Comparison of ENCODE assay signal across 29 cellular contexts in the genomic region with DNA sequence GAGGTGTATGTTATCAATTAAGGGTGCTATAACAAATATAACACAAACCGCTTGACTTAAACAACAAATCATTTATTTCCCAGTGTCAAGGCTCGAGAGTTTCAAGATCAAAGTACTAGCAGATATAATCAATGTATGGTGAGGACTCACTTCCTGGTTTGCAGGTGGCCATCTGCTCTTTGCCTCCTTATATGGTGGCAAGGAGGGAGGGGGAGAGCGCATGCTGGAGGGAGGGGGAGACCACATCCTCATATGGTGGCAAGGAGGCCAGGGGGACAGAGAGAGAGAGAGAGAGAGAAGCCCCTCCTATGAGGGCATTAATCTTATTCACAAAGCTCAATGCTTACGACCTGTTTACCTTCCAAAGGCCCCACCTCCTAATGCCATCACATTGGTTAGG.
"Had no signal": no experiment of that assay in that cellular context is flagged by ENCODE, and none has a peak within 500 bp of the region (broad histone marks: within the 10 kb centered on the region; RNA-seq: fewer than 3 reads in every experiment).

No MANE protein-coding gene starts in this region.

- H3K4me1 ChIP-seq: adrenal gland, body of pancreas, esophagus muscularis mucosa, heart left ventricle, left lung, lower lobe of right lung, neural progenitor cell, parathyroid adenoma, upper lobe of left lung had no signal

- H3K36me3 ChIP-seq: adrenal gland, esophagus muscularis mucosa, heart left ventricle, left lung, lower lobe of right lung, neural progenitor cell, upper lobe of left lung had no signal

- H3K27me3 ChIP-seq: adrenal gland, body of pancreas, esophagus muscularis mucosa, foreskin keratinocyte, heart left ventricle, left lung, neural progenitor cell, upper lobe of left lung had no signal

- H3K9me3 ChIP-seq: adrenal gland, body of pancreas, esophagus muscularis mucosa, heart left ventricle, lower lobe of right lung, upper lobe of left lung had no signal

- H3K4me3 ChIP-seq: adrenal gland, body of pancreas, esophagus muscularis mucosa, heart left ventricle, left lung, lower lobe of right lung, neural progenitor cell, upper lobe of left lung had no signal

- DNase-seq: activated B cell treated with CpG ODN at 0.5 μM for 24 hours; activated CD8-positive, alpha-beta memory T cell treated with anti-CD3 and anti-CD28 coated beads, Interleukin-2, amount 10 ng/mL, durations not matched to agents 7 days and 5 days; activated CD8-positive, alpha-beta T cell treated with anti-CD3 and anti-CD28 coated beads, Interleukin-2, amount 10 ng/mL, durations not matched to agents 7 days and 5 days; activated naive CD4-positive, alpha-beta T cell treated with anti-CD3 and anti-CD28 coated beads for 36 hours; activated naive CD8-positive, alpha-beta T cell treated with anti-CD3 and anti-CD28 coated beads for 36 hours; activated T-cell treated with anti-CD3 and anti-CD28 coated beads, Interleukin-2, amount 50 U/mL, for 72 hours; adrenal gland; aorta; body of pancreas; dermis blood vessel endothelial cell; effector CD4-positive, alpha-beta T cell; foreskin keratinocyte; heart left ventricle; hypothalamus; left lung; lower lobe of right lung; mesendoderm; natural killer cell; occipital lobe; right cardiac atrium; stimulated activated CD4-positive, alpha-beta T cell treated with anti-CD3 and anti-CD28 coated beads, Interleukin-4, amount 100 ng/mL, for 1 hour; stimulated activated naive CD8-positive, alpha-beta T cell treated with anti-CD3 and anti-CD28 coated beads, Interleukin-15, Interleukin-2, amounts not matched to agents 100 U/mL and 50 U/mL, for 24 hours; T-helper 17 cell; T1000; upper lobe of left lung had no signal

- FAIRE-seq: colon had no signal

- H3K27ac ChIP-seq: adrenal gland, body of pancreas, esophagus muscularis mucosa, foreskin keratinocyte, heart left ventricle, left lung, lower lobe of right lung, neural progenitor cell, parathyroid adenoma, upper lobe of left lung had no signal
